Comparison of ENCODE assay signal across 21 cellular contexts in genomic region chr3:160319322-160319721, GRCh38.
"Had no signal": no experiment of that assay in that cellular context is flagged by ENCODE, and none has a peak within 500 bp of the region (broad histone marks: within the 10 kb centered on the region; RNA-seq: fewer than 3 reads in every experiment).

No MANE protein-coding gene starts in this region.

- H3K27ac Mint-ChIP-seq: mesothelial cell of epicardium, naive B cell had no signal

- H3K4me3 Mint-ChIP-seq: mesothelial cell of epicardium, naive B cell had no signal

- H3K4me2 ChIP-seq: hepatocyte had no signal

- FAIRE-seq: colon, endothelial cell of umbilical vein, keratinocyte had no signal

- H2AFZ ChIP-seq: hepatocyte had no signal

- H3K27ac ChIP-seq: coronary artery, dorsolateral prefrontal cortex, esophagus muscularis mucosa, foreskin keratinocyte, gastroesophageal sphincter, heart left ventricle, hepatocyte, left lung, lower lobe of right lung had no signal

- H3K27me3 ChIP-seq: dorsolateral prefrontal cortex, esophagus muscularis mucosa, foreskin keratinocyte, gastroesophageal sphincter, heart left ventricle, hepatocyte, left lung had no signal

- H3K27me3 Mint-ChIP-seq: naive B cell had no signal

- H3K4me1 ChIP-seq: esophagus muscularis mucosa, foreskin keratinocyte, gastroesophageal sphincter, heart left ventricle, left lung, lower lobe of right lung had no signal

- DNase-seq: dermis blood vessel endothelial cell; dorsolateral prefrontal cortex; effector CD4-positive, alpha-beta T cell; effector memory CD4-positive, alpha-beta T cell; foreskin keratinocyte; heart left ventricle; left cardiac atrium; left lung; left ventricle myocardium superior; lower lobe of right lung; mesenchymal stem cell; mucosa of descending colon; naive B cell had no signal

- H3K4me1 Mint-ChIP-seq: mesothelial cell of epicardium, naive B cell had no signal

- H3K79me2 ChIP-seq: hepatocyte had no signal

- H3K9me3 ChIP-seq: esophagus muscularis mucosa, gastroesophageal sphincter, heart left ventricle, left lung, lower lobe of right lung, mucosa of descending colon had no signal

- H3K4me3 ChIP-seq: coronary artery, dorsolateral prefrontal cortex, esophagus muscularis mucosa, gastroesophageal sphincter, heart left ventricle, hepatocyte, left lung, lower lobe of right lung, mucosa of descending colon had no signal
